In genomic region chr4:187215438-187215837, GRCh38 we compare ENCODE assay signal across 38 cellular contexts.
"Had no signal": no experiment of that assay in that cellular context is flagged by ENCODE, and none has a peak within 500 bp of the region (broad histone marks: within the 10 kb centered on the region; RNA-seq: fewer than 3 reads in every experiment).

No MANE protein-coding gene starts in this region.

- H3K4me1 Mint-ChIP-seq: activated naive CD4-positive, alpha-beta T cell treated with anti-CD3 and anti-CD28 coated beads, Interleukin-2, amount 10 ng/mL, durations not matched to agents 7 days and 5 days; activated naive CD4-positive, alpha-beta T cell treated with anti-CD3 and anti-CD28 coated beads, Interleukin-2, amount 50 U/mL, for 24 hours; activated naive CD8-positive, alpha-beta T cell treated with anti-CD3 and anti-CD28 coated beads for 36 hours; activated naive CD8-positive, alpha-beta T cell treated with anti-CD3 and anti-CD28 coated beads, Interleukin-2, amount 10 ng/mL, durations not matched to agents 7 days and 5 days; activated naive CD8-positive, alpha-beta T cell treated with anti-CD3 and anti-CD28 coated beads, Interleukin-2, amount 50 U/mL, for 24 hours; activated T-helper 17 cell treated with anti-CD3 and anti-CD28 coated beads, Interleukin-2, amount 50 U/mL, for 72 hours; brain; central memory CD8-positive, alpha-beta T cell had no signal

- H3K9me3 ChIP-seq: adrenal gland, ascending aorta, body of pancreas had no signal

- ATAC-seq: activated naive CD4-positive, alpha-beta T cell treated with anti-CD3 and anti-CD28 coated beads, Interleukin-2, amount 50 U/mL, for 72 hours; activated naive CD8-positive, alpha-beta T cell treated with anti-CD3 and anti-CD28 coated beads, Interleukin-2, amount 50 U/mL, for 24 hours; activated T-cell treated with anti-CD3 and anti-CD28 coated beads, Interleukin-2, amount 50 U/mL, for 4 hours; activated T-cell treated with anti-CD3 and anti-CD28 coated beads, Interleukin-2, amount 50 U/mL, for 72 hours; activated T-helper 17 cell treated with anti-CD3 and anti-CD28 coated beads, Interleukin-2, amount 50 U/mL, for 72 hours; body of pancreas had no signal

- H3K27ac Mint-ChIP-seq: activated naive CD4-positive, alpha-beta T cell treated with anti-CD3 and anti-CD28 coated beads for 36 hours; activated naive CD4-positive, alpha-beta T cell treated with anti-CD3 and anti-CD28 coated beads, Interleukin-2, amount 10 ng/mL, durations not matched to agents 7 days and 5 days; activated naive CD4-positive, alpha-beta T cell treated with anti-CD3 and anti-CD28 coated beads, Interleukin-2, amount 50 U/mL, for 24 hours; activated naive CD4-positive, alpha-beta T cell treated with anti-CD3 and anti-CD28 coated beads, Interleukin-2, amount 50 U/mL, for 72 hours; activated naive CD8-positive, alpha-beta T cell; activated naive CD8-positive, alpha-beta T cell treated with anti-CD3 and anti-CD28 coated beads for 36 hours; activated naive CD8-positive, alpha-beta T cell treated with anti-CD3 and anti-CD28 coated beads, Interleukin-2, amount 10 ng/mL, durations not matched to agents 7 days and 5 days; activated naive CD8-positive, alpha-beta T cell treated with anti-CD3 and anti-CD28 coated beads, Interleukin-2, amount 50 U/mL, for 24 hours; activated T-cell treated with anti-CD3 and anti-CD28 coated beads, Interleukin-2, amount 50 U/mL, for 24 hours; activated T-cell treated with anti-CD3 and anti-CD28 coated beads, Interleukin-2, amount 50 U/mL, for 72 hours; activated T-helper 1 cell treated with anti-CD3 and anti-CD28 coated beads, Interleukin-12 subunit alpha, Interleukin-12 subunit beta, Interleukin-2, Interleukin-4 antibody, amounts not matched to agents 30 ng/mL and 10 ng/mL and 1 ng/mL, durations not matched to agents 14 hours and 24 hours and 36 hours; activated T-helper 17 cell treated with anti-CD3 and anti-CD28 coated beads, Interleukin-2, amount 50 U/mL, for 72 hours; activated T-helper 2 cell treated with anti-CD3 and anti-CD28 coated beads, Interferon-gamma antibody, Interleukin-2, Interleukin-4, amounts not matched to agents 10 μg/mL and 5 μg/mL and 100 μg/mL, durations not matched to agents 14 hours and 24 hours and 36 hours; brain had no signal

- H3K27me3 ChIP-seq: adrenal gland, ascending aorta, body of pancreas, brain microvascular endothelial cell, breast epithelium, cardiac muscle cell had no signal

- H3K27me3 Mint-ChIP-seq: activated naive CD4-positive, alpha-beta T cell treated with anti-CD3 and anti-CD28 coated beads, Interleukin-2, amount 10 ng/mL, durations not matched to agents 7 days and 5 days; activated naive CD4-positive, alpha-beta T cell treated with anti-CD3 and anti-CD28 coated beads, Interleukin-2, amount 50 U/mL, for 24 hours; activated naive CD8-positive, alpha-beta T cell; activated naive CD8-positive, alpha-beta T cell treated with anti-CD3 and anti-CD28 coated beads for 36 hours; activated naive CD8-positive, alpha-beta T cell treated with anti-CD3 and anti-CD28 coated beads, Interleukin-2, amount 10 ng/mL, durations not matched to agents 7 days and 5 days; activated naive CD8-positive, alpha-beta T cell treated with anti-CD3 and anti-CD28 coated beads, Interleukin-2, amount 50 U/mL, for 24 hours; activated T-cell treated with anti-CD3 and anti-CD28 coated beads, Interleukin-2, amount 50 U/mL, for 24 hours; activated T-helper 17 cell treated with anti-CD3 and anti-CD28 coated beads, Interleukin-2, amount 50 U/mL, for 72 hours; central memory CD8-positive, alpha-beta T cell had no signal

- H3K36me3 ChIP-seq: adrenal gland, ascending aorta, brain microvascular endothelial cell, breast epithelium, cardiac muscle cell had no signal

- H3K9me3 Mint-ChIP-seq: activated naive CD4-positive, alpha-beta T cell treated with anti-CD3 and anti-CD28 coated beads, Interleukin-2, amount 50 U/mL, for 24 hours had no signal

- H3K27ac ChIP-seq: adrenal gland, ascending aorta, body of pancreas, brain microvascular endothelial cell, breast epithelium, cardiac muscle cell had no signal

- H3K4me3 ChIP-seq: adrenal gland, ascending aorta, body of pancreas, breast epithelium, cardiac muscle cell had no signal

- H3K4me3 Mint-ChIP-seq: activated naive CD4-positive, alpha-beta T cell treated with anti-CD3 and anti-CD28 coated beads for 36 hours; activated naive CD4-positive, alpha-beta T cell treated with anti-CD3 and anti-CD28 coated beads, Interleukin-2, amount 10 ng/mL, durations not matched to agents 7 days and 5 days; activated naive CD4-positive, alpha-beta T cell treated with anti-CD3 and anti-CD28 coated beads, Interleukin-2, amount 50 U/mL, for 24 hours; activated naive CD8-positive, alpha-beta T cell; activated naive CD8-positive, alpha-beta T cell treated with anti-CD3 and anti-CD28 coated beads for 36 hours; activated naive CD8-positive, alpha-beta T cell treated with anti-CD3 and anti-CD28 coated beads, Interleukin-2, amount 10 ng/mL, durations not matched to agents 7 days and 5 days; activated naive CD8-positive, alpha-beta T cell treated with anti-CD3 and anti-CD28 coated beads, Interleukin-2, amount 50 U/mL, for 24 hours; activated T-cell treated with anti-CD3 and anti-CD28 coated beads, Interleukin-2, amount 50 U/mL, for 24 hours; activated T-cell treated with anti-CD3 and anti-CD28 coated beads, Interleukin-2, amount 50 U/mL, for 4 hours; activated T-cell treated with anti-CD3 and anti-CD28 coated beads, Interleukin-2, amount 50 U/mL, for 72 hours; activated T-helper 1 cell treated with anti-CD3 and anti-CD28 coated beads, Interleukin-12 subunit alpha, Interleukin-12 subunit beta, Interleukin-2, Interleukin-4 antibody, amounts not matched to agents 30 ng/mL and 10 ng/mL and 1 ng/mL, durations not matched to agents 14 hours and 24 hours and 36 hours; activated T-helper 17 cell treated with anti-CD3 and anti-CD28 coated beads, Interleukin-2, amount 50 U/mL, for 72 hours; brain; central memory CD8-positive, alpha-beta T cell had no signal

- H3K4me1 ChIP-seq: adrenal gland, ascending aorta, body of pancreas, breast epithelium had no signal

- DNase-seq: activated effector memory CD4-positive, alpha-beta T cell treated with anti-CD3 and anti-CD28 coated beads, Interleukin-2, amount 50 U/mL, for 16 hours; activated effector memory CD4-positive, alpha-beta T cell treated with Interleukin-2 at 50 U/mL for 16 hours; activated gamma-delta T cell; activated gamma-delta T cell treated with Interleukin-2 at 50 U/mL for 16 hours; activated naive CD4-positive, alpha-beta T cell; activated naive CD4-positive, alpha-beta T cell treated with anti-CD3 and anti-CD28 coated beads for 36 hours; activated naive CD4-positive, alpha-beta T cell treated with anti-CD3 and anti-CD28 coated beads, Interleukin-2, amount 10 ng/mL, durations not matched to agents 7 days and 5 days; activated naive CD4-positive, alpha-beta T cell treated with Interleukin-2 at 50 U/mL for 16 hours; activated naive CD8-positive, alpha-beta T cell treated with anti-CD3 and anti-CD28 coated beads for 36 hours; activated naive CD8-positive, alpha-beta T cell treated with anti-CD3 and anti-CD28 coated beads, Interleukin-2, amount 10 ng/mL, durations not matched to agents 7 days and 5 days; activated naive CD8-positive, alpha-beta T cell treated with anti-CD3 and anti-CD28 coated beads, Interleukin-2, amount 50 U/mL, for 24 hours; activated T-cell treated with anti-CD3 and anti-CD28 coated beads for 4 hours; activated T-cell treated with anti-CD3 and anti-CD28 coated beads, Interleukin-2, amount 50 U/mL, for 1 hour; activated T-cell treated with anti-CD3 and anti-CD28 coated beads, Interleukin-2, amount 50 U/mL, for 24 hours; activated T-cell treated with anti-CD3 and anti-CD28 coated beads, Interleukin-2, amount 50 U/mL, for 4 hours; activated T-cell treated with anti-CD3 and anti-CD28 coated beads, Interleukin-2, amount 50 U/mL, for 48 hours; activated T-cell treated with anti-CD3 and anti-CD28 coated beads, Interleukin-2, amount 50 U/mL, for 72 hours; adrenal gland; amniotic stem cell; amygdala; anterior cingulate cortex; aorta; body of pancreas; brain microvascular endothelial cell; caudate nucleus; central memory CD4-positive, alpha-beta T cell; cerebellar nuclear complex had no signal

- H3K36me3 Mint-ChIP-seq: activated naive CD4-positive, alpha-beta T cell treated with anti-CD3 and anti-CD28 coated beads, Interleukin-2, amount 10 ng/mL, durations not matched to agents 7 days and 5 days; activated naive CD4-positive, alpha-beta T cell treated with anti-CD3 and anti-CD28 coated beads, Interleukin-2, amount 50 U/mL, for 24 hours; activated naive CD8-positive, alpha-beta T cell; activated naive CD8-positive, alpha-beta T cell treated with anti-CD3 and anti-CD28 coated beads for 36 hours; activated naive CD8-positive, alpha-beta T cell treated with anti-CD3 and anti-CD28 coated beads, Interleukin-2, amount 10 ng/mL, durations not matched to agents 7 days and 5 days; brain had no signal
